ENCODE assay signal across 8 cellular contexts in the genomic region with DNA sequence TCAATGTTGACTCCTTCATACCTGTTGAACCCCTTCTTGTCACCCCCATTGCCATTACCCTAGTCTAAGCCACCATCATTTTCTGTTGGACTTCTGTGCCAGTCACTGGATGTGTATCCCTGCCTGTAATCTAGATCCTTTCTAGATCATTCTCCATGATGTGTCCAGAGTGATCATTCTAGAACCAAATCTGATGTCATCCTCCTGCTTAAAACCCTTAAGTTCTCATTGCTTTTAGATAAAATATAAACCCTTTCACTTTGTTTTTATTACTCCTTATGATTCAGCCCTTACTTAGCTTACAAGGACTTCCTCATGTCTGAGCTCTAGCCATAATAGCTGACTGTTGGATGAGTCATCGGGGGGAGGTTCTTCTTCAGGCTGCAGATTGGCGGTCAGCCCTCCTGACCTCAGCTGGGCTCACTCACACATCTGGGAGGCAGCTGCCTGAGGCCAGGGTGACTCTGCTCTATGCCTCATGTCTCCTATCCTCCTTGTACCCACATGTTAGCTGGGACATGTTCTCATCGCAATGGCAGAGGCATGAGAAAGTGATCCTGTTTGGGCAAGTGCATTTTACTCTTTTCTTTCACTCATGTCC.
DNase-seq lines count a peak whose midpoint lies in the region; FAIRE-seq and TF ChIP-seq lines count a peak whose summit lies in the region.

No MANE protein-coding gene starts in this region.

- TF ChIP-seq CTCF in astrocyte of the spinal cord (IDR thresholded peaks at IDR 0.05; ENCODE audit: low read depth, low read length) (no peak), kidney (IDR thresholded peaks at IDR 0.05; ENCODE audit: borderline replicate concordance, extremely low read depth, insufficient read depth) (no peak)

- FAIRE-seq in kidney (lab: Jason Lieb, UNC), result no peak
- no peak for FAIRE-seq in GM12891 (lab: Jason Lieb, UNC)

- H3K9ac ChIP-seq in kidney (ENCODE audit: low read length in 2 of 2), result no peak overlapping the region

- no peak overlapping the region for H3K4me3 ChIP-seq in astrocyte of the spinal cord (ENCODE audit: low read depth, low read length)
- H3K4me3 ChIP-seq in kidney (ENCODE audit: low read length in 2 of 2), result no peak overlapping the region

- no peaks in the 10 kb centered on the region for H3K36me3 ChIP-seq in kidney (ENCODE audit: control insufficient read depth in 1 of 2, insufficient read depth in 2 of 2, low read length in 2 of 2)

- in situ Hi-C loops in KBM-7 (cut with MboI; ENCODE audit: low pct_unique_long_range_greater_than_20kb, low sequenced_read_pairs) (no loop called here), astrocyte of the spinal cord (cut with HindIII; ENCODE audit: low sequenced_read_pairs) (no loop called here)

- DNase-seq in AML-193 (lab: John Stamatoyannopoulos, UW) (peak; percentile 62 to 81), KBM-7 (peak; percentile 80), astrocyte of the spinal cord (ENCODE audit: low read depth, low spot score) (peak; percentile 99), kidney (peak; percentile 89), ureter (ENCODE audit: low spot score) (peak; percentile 83), NCI-H146 (lab: John Stamatoyannopoulos, UW) (no peak), GM12891 (ENCODE audit: insufficient read length, low spot score) (no peak), GM19238 (ENCODE audit: insufficient read length, low spot score) (no peak)

- H3K4me1 ChIP-seq in kidney (ENCODE audit: control insufficient read depth in 1 of 2, insufficient read depth in 1 of 2, low read depth in 1 of 2, low read length in 2 of 2), result no peaks in the 10 kb centered on the region

- intact Hi-C loops in kidney (cut with DNase I), result no loop called here

- H3K9me3 ChIP-seq in kidney (ENCODE audit: control insufficient read depth in 1 of 2, low read length in 2 of 2), result no peaks in the 10 kb centered on the region

- H3K27ac ChIP-seq in kidney (ENCODE audit: low read depth in 2 of 2, low read length in 2 of 2), result peak overlapping the region in 1 of 2 donors; percentile 76

- no peak for TF ChIP-seq POLR2A in GM12891 (IDR thresholded peaks at IDR 0.05; ENCODE audit: low read depth, low read length)

TF ChIP-seq in GM12891, 5 proteins besides CTCF, POLR2A, EP300 and RAD21:
- TF ChIP-seq POLR2AphosphoS5 (IDR thresholded peaks at IDR 0.05; ENCODE audit: low read depth, low read length), result no peak
- TF ChIP-seq PAX5 (IDR thresholded peaks at IDR 0.05; ENCODE audit: insufficient read depth, low read length, severe bottlenecking), result no peak
- TF ChIP-seq POU2F2 (IDR thresholded peaks at IDR 0.05; ENCODE audit: low read depth, low read length), result no peak
- no peak for TF ChIP-seq TAF1 (IDR thresholded peaks at IDR 0.05; ENCODE audit: low read depth, low read length)
- TF ChIP-seq SPI1 (IDR thresholded peaks at IDR 0.05; ENCODE audit: low read depth, low read length), result no peak

Comparison
In these comparisons a context has a peak if more than half of its experiments do, and no peak if none do; other contexts are left out.
1. DNase-seq: peak in AML-193 (2 of 2), KBM-7 (single experiment), astrocyte of the spinal cord (single experiment), kidney (single experiment) and ureter (single experiment); none in NCI-H146 (single experiment), GM12891 (single experiment) and GM19238 (single experiment).